In the genomic region with DNA sequence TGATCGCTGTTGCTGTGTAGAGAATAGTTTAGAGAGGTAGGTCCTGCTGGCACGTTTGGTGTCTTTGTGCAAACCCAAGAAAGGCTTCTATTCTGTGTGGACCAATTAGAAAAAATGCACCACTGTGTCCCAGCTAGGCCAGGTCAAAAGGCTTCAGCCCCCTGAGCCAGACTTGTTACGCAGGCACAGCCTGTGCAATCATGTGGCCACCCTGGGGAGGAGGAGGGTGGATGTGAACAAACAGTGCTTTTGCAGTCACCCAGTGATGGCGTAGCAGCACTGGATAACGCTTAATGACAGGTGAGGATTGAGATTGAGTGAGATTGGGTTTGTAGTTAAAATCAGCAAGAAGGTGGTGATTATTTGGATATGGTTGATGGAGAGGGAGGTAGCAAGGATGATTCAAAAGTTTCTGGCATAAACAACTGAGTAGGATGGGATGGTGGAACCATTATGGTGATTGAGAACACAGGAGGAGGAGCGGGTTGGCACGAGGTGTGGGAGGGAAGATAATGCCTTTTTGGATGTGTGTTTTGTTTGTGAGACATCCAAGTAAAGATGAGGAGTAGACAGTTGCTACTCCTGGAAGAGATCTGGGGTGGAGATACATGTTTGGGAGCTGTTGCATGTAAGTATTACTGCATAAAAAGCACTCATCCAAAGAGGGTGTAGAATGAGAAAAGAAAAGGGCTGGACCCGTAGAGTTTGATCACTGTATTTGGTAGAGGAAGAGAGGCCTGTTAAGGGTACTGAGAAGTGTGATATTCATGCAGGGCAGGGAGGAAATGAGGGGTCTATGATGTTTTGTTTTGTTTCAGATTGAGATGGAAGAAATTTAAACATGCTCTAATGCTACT, we compare ENCODE assay signal across 26 cellular contexts. TPM values are rescaled to one million over a fixed set of nuclear protein-coding genes. Genes with fewer than 3 reads are reported as not detected.
DNase-seq lines count a peak whose midpoint lies in the region; ATAC-seq and TF ChIP-seq lines count a peak whose summit lies in the region.
"Had no signal": no experiment of that assay in that cellular context is flagged by ENCODE, and none has a peak within 500 bp of the region (broad histone marks: within the 10 kb centered on the region; RNA-seq: fewer than 3 reads in every experiment).

No MANE protein-coding gene starts in this region.

- H3K4me2 ChIP-seq in mammary epithelial cell (ENCODE audit: insufficient read depth, low read depth, low read length), result no peak overlapping the region
- H3K4me2 ChIP-seq: A549 had no signal

- H3K4me3 ChIP-seq in mammary epithelial cell (replicated peaks in 1 of 3; ENCODE audit: insufficient read depth in 1 of 3, low read depth in 2 of 3, low read length in 3 of 3) (no peak overlapping the region), lower lobe of right lung (no peak overlapping the region), upper lobe of right lung (no peak overlapping the region), vagina (no peak overlapping the region)
- H3K4me3 ChIP-seq: A549, SJSA1, tibial artery had no signal

- in situ Hi-C loops in mammary epithelial cell (cut with MboI; ENCODE audit: low sequenced_read_pairs in 2 of 2), result no loop called here

- CTCF ChIA-PET in MCF 10A (lab: Yijun Ruan, JAX) (no interaction called here), mammary epithelial cell (lab: Charles Lee; ENCODE audit: low non-redundant PET) (no interaction called here)

- H3K36me3 Mint-ChIP-seq in MCF 10A (ENCODE audit: insufficient read depth, unreplicated experiment), result peaks cover 20% of the 10 kb centered on the region
- H3K36me3 Mint-ChIP-seq in T-helper 17 cell (ENCODE audit: low read depth), result peaks cover 10% of the 10 kb centered on the region
- H3K36me3 Mint-ChIP-seq: memory B cell had no signal

- dilution Hi-C loops in mammary epithelial cell (cut with HindIII; ENCODE audit: low sequenced_read_pairs), result loop anchor here (5.0 to 25.0 kb wide), 2 partner anchors 57 to 247 kb away; no protein-coding TSS in a partner anchor

- WGBS in mammary epithelial cell (ENCODE audit: low coverage, missing lambda C conversion rate), result 93% methylated on average over 8 of the region's 8 CpGs

- H3K9ac ChIP-seq in mammary epithelial cell (ENCODE audit: insufficient read depth, low read length), result no peak overlapping the region

- H3K27me3 Mint-ChIP-seq in MCF 10A (ENCODE audit: insufficient read depth, unreplicated experiment) (no peaks in the 10 kb centered on the region), T-helper 17 cell (no peaks in the 10 kb centered on the region)
- H3K27me3 Mint-ChIP-seq: activated CD4-positive, alpha-beta memory T cell treated with anti-CD3 and anti-CD28 coated beads, Interleukin-2, amount 10 ng/mL, durations not matched to agents 7 days and 5 days had no signal

- H3K4me1 ChIP-seq in mammary epithelial cell (ENCODE audit: insufficient read depth, low read length), result peaks cover 7% of the 10 kb centered on the region
- H3K4me1 ChIP-seq in lower lobe of right lung, result no peaks in the 10 kb centered on the region
- no peaks in the 10 kb centered on the region for H3K4me1 ChIP-seq in upper lobe of right lung
- peaks cover under 1% of the 10 kb centered on the region for H3K4me1 ChIP-seq in vagina
- H3K4me1 ChIP-seq: A549, tibial artery had no signal

- POLR2A ChIA-PET in MCF 10A (lab: Yijun Ruan, JAX), result no interaction called here

- intact Hi-C loops in MCF 10A (cut with micrococcal nuclease), result no loop called here
- intact Hi-C loops in mammary epithelial cell (cut with micrococcal nuclease), result no loop called here
- intact Hi-C loops in lower lobe of right lung (cut with DNase I), result no loop called here
- intact Hi-C loops in upper lobe of right lung (cut with DNase I), result no loop called here
- intact Hi-C loops in vagina (cut with DNase I), result loop anchor here (10.0 kb wide), 1 partner anchor 49 kb away; no protein-coding TSS in a partner anchor

- no peaks in the 10 kb centered on the region for H4K20me1 ChIP-seq in mammary epithelial cell (ENCODE audit: insufficient read depth, low read length)

- H3K79me2 ChIP-seq in mammary epithelial cell (ENCODE audit: insufficient read depth, low read length), result peaks cover 86% of the 10 kb centered on the region

- peaks cover 5% of the 10 kb centered on the region for H3K36me3 ChIP-seq in mammary epithelial cell (ENCODE audit: insufficient read depth, low read length)
- no peaks in the 10 kb centered on the region for H3K36me3 ChIP-seq in lower lobe of right lung
- H3K36me3 ChIP-seq in upper lobe of right lung, result no peaks in the 10 kb centered on the region
- H3K36me3 ChIP-seq in vagina, result no peaks in the 10 kb centered on the region
- H3K36me3 ChIP-seq: brain microvascular endothelial cell, SJSA1, tibial artery had no signal

- H3K4me3 Mint-ChIP-seq in MCF 10A (ENCODE audit: unreplicated experiment) (no peak overlapping the region), T-helper 17 cell (no peak overlapping the region)
- H3K4me3 Mint-ChIP-seq: activated CD4-positive, alpha-beta memory T cell treated with anti-CD3 and anti-CD28 coated beads, Interleukin-2, amount 10 ng/mL, durations not matched to agents 7 days and 5 days; memory B cell had no signal

- no peak for TF ChIP-seq POLR2A in vagina (IDR thresholded peaks at IDR 0.05)

- ATAC-seq in T-helper 17 cell (no peak), lower lobe of right lung (peak; percentile 52 to 54), upper lobe of right lung (peak; percentile 67)
- ATAC-seq: A549, HepG2 had no signal

- H3K4me1 Mint-ChIP-seq in MCF 10A (ENCODE audit: insufficient read depth, unreplicated experiment) (peaks cover 12% of the 10 kb centered on the region), T-helper 17 cell (peaks cover 17% of the 10 kb centered on the region)

- H3K9me3 ChIP-seq in mammary epithelial cell (replicated peaks; ENCODE audit: insufficient read depth, low read length), result no peaks in the 10 kb centered on the region
- no peaks in the 10 kb centered on the region for H3K9me3 ChIP-seq in T-helper 17 cell (ENCODE audit: control insufficient read depth, low read length, poor library complexity, severe bottlenecking)
- no peaks in the 10 kb centered on the region for H3K9me3 ChIP-seq in lower lobe of right lung
- no peaks in the 10 kb centered on the region for H3K9me3 ChIP-seq in upper lobe of right lung
- no peaks in the 10 kb centered on the region for H3K9me3 ChIP-seq in vagina
- H3K9me3 ChIP-seq: A549, SJSA1, tibial artery had no signal

- H3K27ac ChIP-seq in mammary epithelial cell (ENCODE audit: insufficient read depth, low read depth, low read length) (no peak overlapping the region), lower lobe of right lung (no peak overlapping the region), upper lobe of right lung (no peak overlapping the region), vagina (no peak overlapping the region)
- H3K27ac ChIP-seq: A549, brain microvascular endothelial cell, SJSA1, tibial artery had no signal

- H3K9me3 Mint-ChIP-seq in MCF 10A (ENCODE audit: unreplicated experiment), result no peaks in the 10 kb centered on the region
- H3K9me3 Mint-ChIP-seq: activated CD4-positive, alpha-beta memory T cell treated with anti-CD3 and anti-CD28 coated beads, Interleukin-2, amount 10 ng/mL, durations not matched to agents 7 days and 5 days; CD8-positive, alpha-beta memory T cell; memory B cell had no signal

- no peak for TF ChIP-seq CTCF in MCF 10A (IDR thresholded peaks at IDR 0.05; ENCODE audit: unreplicated experiment)
- no peak for TF ChIP-seq CTCF in mammary epithelial cell (conservative IDR thresholded peaks at IDR 0.05 in 1 of 2, IDR thresholded peaks at IDR 0.05 in 1 of 2; ENCODE audit: extremely low read depth in 1 of 2, insufficient read depth in 1 of 2, low read depth in 1 of 2, low read length in 2 of 2)
- no peak for TF ChIP-seq CTCF in lower lobe of right lung (IDR thresholded peaks at IDR 0.05)
- no peak for TF ChIP-seq CTCF in upper lobe of right lung (IDR thresholded peaks at IDR 0.05)
- TF ChIP-seq CTCF in vagina (IDR thresholded peaks at IDR 0.05), result no peak

- H3K27ac Mint-ChIP-seq in MCF 10A (ENCODE audit: low read depth, unreplicated experiment), result peak overlapping the region; percentile 21
- peak overlapping the region; percentile 12 for H3K27ac Mint-ChIP-seq in T-helper 17 cell
- H3K27ac Mint-ChIP-seq: activated CD4-positive, alpha-beta memory T cell treated with anti-CD3 and anti-CD28 coated beads, Interleukin-2, amount 10 ng/mL, durations not matched to agents 7 days and 5 days; memory B cell had no signal

- DNase-seq in MCF 10A (ENCODE audit: unreplicated experiment), result no peak
- no peak for DNase-seq in mammary epithelial cell
- no peak for DNase-seq in T-helper 17 cell
- no peak for DNase-seq in lower lobe of right lung
- no peak for DNase-seq in upper lobe of right lung
- no peak for DNase-seq in vagina (ENCODE audit: extremely low spot score in 2 of 2)
- no peak for DNase-seq in NCI-H2107 treated with DMSO at 0.1 percent for 48 hours (lab: John Stamatoyannopoulos, UW; ENCODE audit: unreplicated experiment)
- DNase-seq in activated CD8-positive, alpha-beta memory T cell treated with anti-CD3 and anti-CD28 coated beads, Interleukin-2, amount 50 U/mL, for 4 hours, result no peak
- DNase-seq: activated CD4-positive, alpha-beta memory T cell treated with anti-CD3 and anti-CD28 coated beads, Interleukin-2, amount 10 ng/mL, durations not matched to agents 7 days and 5 days; activated CD4-positive, alpha-beta T cell treated with anti-CD3 and anti-CD28 coated beads for 1 hour; AML-193; amniotic stem cell; brain microvascular endothelial cell; CD8-positive, alpha-beta memory T cell; DMS 273 treated with DMSO at 0.1 percent for 48 hours; glutamatergic neuron; NCI-H1105; NCI-H2029; NCI-H226; NCI-H774; T-helper 1 cell; tibial artery had no signal

- no TSS peak for BruUV-seq in MCF 10A (replicated peaks; lab: Mats Ljungman, UMichigan)
- no TSS peak for BruUV-seq in mammary epithelial cell (replicated peaks; lab: Mats Ljungman, UMichigan)

- no peaks in the 10 kb centered on the region for H3K27me3 ChIP-seq in mammary epithelial cell (ENCODE audit: insufficient read depth, low read length)
- H3K27me3 ChIP-seq in lower lobe of right lung (ENCODE audit: low read depth), result no peaks in the 10 kb centered on the region
- H3K27me3 ChIP-seq in upper lobe of right lung, result no peaks in the 10 kb centered on the region
- no peaks in the 10 kb centered on the region for H3K27me3 ChIP-seq in vagina
- H3K27me3 ChIP-seq: brain microvascular endothelial cell, SJSA1 had no signal

- no peak overlapping the region for H2AFZ ChIP-seq in mammary epithelial cell (ENCODE audit: low read depth, low read length)

RNA-seq across cellular contexts. Expression of gene GCNT1, which starts 6.7 kb away (rescaled TPM):
- total RNA-seq in MCF 10A (2022), result 11.5 and 12.4 TPM in 2 replicates
- 10 to 100 TPM; 39.8 to 97.0 TPM for total RNA-seq in mammary epithelial cell
- polyA plus RNA-seq in mammary epithelial cell, result 50.6 TPM
- polyA minus RNA-seq in mammary epithelial cell, result 21.4 TPM
- 1 to 10 TPM; 6.4 to 9.0 TPM for total RNA-seq in T-helper 17 cell
- 14.4 TPM for total RNA-seq in lower lobe of right lung
- 8.5 TPM for total RNA-seq in upper lobe of right lung
- 8.3 TPM for total RNA-seq in vagina
